14 cellular contexts compared by ENCODE assay signal in genomic region chr6:163036251-163036650, GRCh38.
DNase-seq lines count a peak whose midpoint lies in the region; ATAC-seq lines count a peak whose summit lies in the region.
"Had no signal": no experiment of that assay in that cellular context is flagged by ENCODE, and none has a peak within 500 bp of the region (broad histone marks: within the 10 kb centered on the region; RNA-seq: fewer than 3 reads in every experiment).

No MANE protein-coding gene starts in this region.

- intact Hi-C loops in left cardiac atrium (cut with DNase I), result no loop called here

- ATAC-seq in GM21723 (IDR thresholded peaks at IDR 0.05; ENCODE audit: unreplicated experiment), result no peak
- ATAC-seq in left cardiac atrium, result no peak
- no peak for ATAC-seq in GM18870 (IDR thresholded peaks at IDR 0.05; ENCODE audit: unreplicated experiment)
- ATAC-seq: GM12878 had no signal

- in situ Hi-C loops in SK-MEL-5 (cut with HindIII; ENCODE audit: low pct_unique_long_range_greater_than_20kb, low sequenced_read_pairs), result no loop called here

- DNase-seq in HT1080 (ENCODE audit: low read depth) (peak; percentile 12), NCI-H748 (lab: John Stamatoyannopoulos, UW; ENCODE audit: unreplicated experiment) (peak; percentile 73), SK-MEL-5 (ENCODE audit: low read depth, low spot score) (peak; percentile 28), foreskin melanocyte (peak; percentile 95), left cardiac atrium (no peak)
- DNase-seq in activated CD4-positive, CD25-positive, alpha-beta regulatory T cell (lab: John Stamatoyannopoulos, UW), result no peak
- DNase-seq: ACHN; CD4-positive, CD25-positive, alpha-beta regulatory T cell; DMS79; HCEC 1CT; HFFc6 had no signal

Comparison
In these comparisons a context has a peak if more than half of its experiments do, and no peak if none do; other contexts are left out.
1. DNase-seq: peak in HT1080 (single experiment), NCI-H748 (single experiment), SK-MEL-5 (single experiment) and foreskin melanocyte (single experiment); none in activated CD4-positive, CD25-positive, alpha-beta regulatory T cell (0 of 4) and left cardiac atrium (single experiment).